Comparison of ENCODE assay signal across 13 cellular contexts in the genomic region with DNA sequence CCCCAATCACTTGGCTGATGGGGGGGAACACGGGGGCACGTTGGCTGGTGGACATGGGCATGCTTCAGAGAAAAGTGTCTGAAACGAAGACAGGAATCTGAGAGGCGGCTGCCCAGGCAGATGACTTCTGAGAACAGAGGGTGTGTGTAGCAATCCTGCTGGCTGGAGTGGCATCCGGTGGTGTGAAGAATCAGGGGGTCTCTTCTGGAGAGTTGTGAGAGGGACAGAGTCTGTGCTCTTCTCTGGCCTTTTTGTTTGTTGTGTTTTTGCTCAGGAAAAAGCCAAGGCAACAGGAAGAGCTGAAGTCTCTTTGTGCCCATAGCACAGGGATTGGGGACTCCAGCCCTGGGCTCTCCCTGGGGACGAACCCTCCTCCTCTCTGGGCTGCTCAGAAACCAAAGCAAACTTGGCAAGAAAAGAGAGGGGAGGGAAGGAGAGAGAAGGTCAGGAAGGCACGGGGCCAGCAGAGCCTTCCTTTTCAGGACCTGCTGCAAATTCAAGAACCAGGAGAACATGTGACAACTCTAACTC.
DNase-seq lines count a peak whose midpoint lies in the region; ATAC-seq, FAIRE-seq and TF ChIP-seq lines count a peak whose summit lies in the region.
"Had no signal": no experiment of that assay in that cellular context is flagged by ENCODE, and none has a peak within 500 bp of the region (broad histone marks: within the 10 kb centered on the region; RNA-seq: fewer than 3 reads in every experiment).

No MANE protein-coding gene starts in this region.

- no peaks in the 10 kb centered on the region for H3K36me3 Mint-ChIP-seq in neural crest cell (ENCODE audit: low read depth)

- H3K9ac ChIP-seq in HepG2 (ENCODE audit: insufficient read depth, low read depth, low read length): no peak overlapping the region

- BruUV-seq in HepG2 (replicated peaks; lab: Mats Ljungman, UMichigan): no TSS peak

- no peak for TF ChIP-seq POLR2A in HepG2 (IDR thresholded peaks at IDR 0.05; ENCODE audit: insufficient read depth in 1 of 2, low read depth in 2 of 2, low read length in 2 of 2)

- H3K9me3 ChIP-seq in HepG2 (ENCODE audit: low read length): no peaks in the 10 kb centered on the region
- H3K9me3 ChIP-seq: neutrophil had no signal

- no peak overlapping the region for H3K4me3 Mint-ChIP-seq in neural crest cell

- no peak overlapping the region for H3K4me3 ChIP-seq in HepG2 (replicated peaks in 1 of 3; ENCODE audit: insufficient read depth in 1 of 3, low read depth in 2 of 3, low read length in 3 of 3)
- H3K4me3 ChIP-seq: cardiac muscle cell had no signal

- H3K27ac Mint-ChIP-seq in neural crest cell (ENCODE audit: unreplicated experiment): peak overlapping the region; percentile 93

- in situ Hi-C loops in HepG2 (cut with HindIII; ENCODE audit: extremely low pct_ligation_motif_present, low pct_unique_long_range_greater_than_20kb): no loop called here

- TF ChIP-seq CTCF in RWPE1 (conservative IDR thresholded peaks at IDR 0.05; ENCODE audit: low read depth): no peak
- TF ChIP-seq CTCF in neural crest cell (conservative IDR thresholded peaks at IDR 0.05): no peak
- no peak for TF ChIP-seq CTCF in HepG2 (CRISPR knock-in tag; IDR thresholded peaks at IDR 0.05)

- intact Hi-C loops in HepG2 (cut with micrococcal nuclease; ENCODE audit: unreplicated experiment): no loop called here

- H3K27me3 Mint-ChIP-seq in neural crest cell (ENCODE audit: low read depth): peaks cover 2% of the 10 kb centered on the region

- POLR2A ChIA-PET in RWPE1 (lab: Yijun Ruan, JAX; ENCODE audit: low non-redundant PET) (no interaction called here), HepG2 (lab: Yijun Ruan, JAX) (no interaction called here)

- H4K20me1 ChIP-seq in HepG2 (ENCODE audit: insufficient read depth, low read length): no peaks in the 10 kb centered on the region

- no peak overlapping the region for H3K4me2 ChIP-seq in HepG2 (ENCODE audit: low read depth, low read length)

- H3K79me2 ChIP-seq in HepG2 (ENCODE audit: insufficient read depth, low read length): no peaks in the 10 kb centered on the region

- DNase-seq in Ammon's horn (ENCODE audit: low spot score): peak; percentile 51
- DNase-seq in RWPE1 (ENCODE audit: low spot score): no peak
- DNase-seq in fibroblast of gingiva (ENCODE audit: low read depth): peak; percentile 49
- no peak for DNase-seq in neural crest cell (ENCODE audit: low read depth, low spot score)
- DNase-seq in GDM1 (lab: John Stamatoyannopoulos, UW): no peak
- DNase-seq in activated CD4-positive, alpha-beta T cell treated with anti-CD3 and anti-CD28 coated beads for 1 hour: no peak
- DNase-seq in HepG2 (ENCODE audit: low spot score): no peak
- DNase-seq: activated CD4-positive, alpha-beta T cell treated with anti-CD3 and anti-CD28 coated beads for 48 hours; NCI-H1417 had no signal

- peak overlapping the region; percentile 47 for H3K27ac ChIP-seq in RWPE1
- no peak overlapping the region for H3K27ac ChIP-seq in HepG2 (ENCODE audit: extremely low read length, insufficient read depth, low read length)
- H3K27ac ChIP-seq: cardiac muscle cell, neutrophil had no signal

- H3K9me3 Mint-ChIP-seq in neural crest cell: no peaks in the 10 kb centered on the region

- H3K36me3 ChIP-seq in HepG2 (replicated peaks in 1 of 2; ENCODE audit: control insufficient read depth in 1 of 2, insufficient read depth in 2 of 2, low read length in 2 of 2): no peaks in the 10 kb centered on the region
- H3K36me3 ChIP-seq: cardiac muscle cell, neutrophil had no signal

- 9% methylated on average over 7 of the region's 7 CpGs for WGBS in HepG2 (ENCODE audit: low lambda C conversion rate)

- peaks cover 19% of the 10 kb centered on the region for H3K4me1 Mint-ChIP-seq in neural crest cell

- FAIRE-seq in HepG2 (lab: Jason Lieb, UNC): no peak
- FAIRE-seq: islet of Langerhans had no signal

- no peak overlapping the region for H2AFZ ChIP-seq in HepG2 (ENCODE audit: low read length)

- H3K27me3 ChIP-seq in HepG2 (ENCODE audit: control insufficient read depth in 1 of 2, insufficient read depth in 2 of 2, low read length in 2 of 2): peaks cover 0 to 4% of the 10 kb centered on the region in 2 experiments; a peak in 1 of 5 replicates
- H3K27me3 ChIP-seq: cardiac muscle cell, neutrophil had no signal

- CTCF ChIA-PET in RWPE1 (lab: Yijun Ruan, JAX) (no interaction called here), HepG2 (lab: Yijun Ruan, JAX; ENCODE audit: low intra/inter-chr PET ratio, low total read pairs) (no interaction called here)

- H3K4me1 ChIP-seq in HepG2 (ENCODE audit: insufficient read depth, low read length): no peaks in the 10 kb centered on the region

- no peak for TF ChIP-seq RAD21 in HepG2 (CRISPR knock-in tag; IDR thresholded peaks at IDR 0.05)

- no peak for ATAC-seq in GM18873 (IDR thresholded peaks at IDR 0.05; ENCODE audit: low FRiP score, unreplicated experiment)
- no peak for ATAC-seq in HepG2

- TF ChIP-seq EP300 in HepG2 (IDR thresholded peaks at IDR 0.05; ENCODE audit: low read depth in 2 of 2, low read length in 2 of 2): no peak
- TF ChIP-seq EP300 in HepG2 (CRISPR knock-in tag; IDR thresholded peaks at IDR 0.05; ENCODE audit: borderline replicate concordance): no peak

TF ChIP-seq in HepG2, 621 proteins besides CTCF, POLR2A, EP300 and RAD21 (continues in another document):
- TF ChIP-seq TBP (CRISPR knock-in tag; IDR thresholded peaks at IDR 0.05) (no peak), RNF2 (conservative IDR thresholded peaks at IDR 0.05; ENCODE audit: low read depth) (no peak), ZNF737 (CRISPR knock-in tag; IDR thresholded peaks at IDR 0.05; ENCODE audit: borderline replicate concordance) (no peak), ISX (CRISPR knock-in tag; conservative IDR thresholded peaks at IDR 0.05) (no peak), MXI1 (IDR thresholded peaks at IDR 0.05; ENCODE audit: borderline replicate concordance, low read depth, low read length) (no peak), PRMT3 (CRISPR knock-in tag; IDR thresholded peaks at IDR 0.05; ENCODE audit: borderline replicate concordance, low read depth) (no peak), TAF15 (IDR thresholded peaks at IDR 0.05; ENCODE audit: low read depth, low read length, poor library complexity, severe bottlenecking) (no peak), ZNF781 (CRISPR knock-in tag; IDR thresholded peaks at IDR 0.05; ENCODE audit: borderline replicate concordance, not compliant biosample characterization) (no peak), NR3C1 (CRISPR knock-in tag; IDR thresholded peaks at IDR 0.05) (no peak), SMAD3 (CRISPR knock-in tag; IDR thresholded peaks at IDR 0.05) (no peak), DNMT1 (CRISPR knock-in tag; IDR thresholded peaks at IDR 0.05) (no peak)
- TF ChIP-seq, protein P1, sequence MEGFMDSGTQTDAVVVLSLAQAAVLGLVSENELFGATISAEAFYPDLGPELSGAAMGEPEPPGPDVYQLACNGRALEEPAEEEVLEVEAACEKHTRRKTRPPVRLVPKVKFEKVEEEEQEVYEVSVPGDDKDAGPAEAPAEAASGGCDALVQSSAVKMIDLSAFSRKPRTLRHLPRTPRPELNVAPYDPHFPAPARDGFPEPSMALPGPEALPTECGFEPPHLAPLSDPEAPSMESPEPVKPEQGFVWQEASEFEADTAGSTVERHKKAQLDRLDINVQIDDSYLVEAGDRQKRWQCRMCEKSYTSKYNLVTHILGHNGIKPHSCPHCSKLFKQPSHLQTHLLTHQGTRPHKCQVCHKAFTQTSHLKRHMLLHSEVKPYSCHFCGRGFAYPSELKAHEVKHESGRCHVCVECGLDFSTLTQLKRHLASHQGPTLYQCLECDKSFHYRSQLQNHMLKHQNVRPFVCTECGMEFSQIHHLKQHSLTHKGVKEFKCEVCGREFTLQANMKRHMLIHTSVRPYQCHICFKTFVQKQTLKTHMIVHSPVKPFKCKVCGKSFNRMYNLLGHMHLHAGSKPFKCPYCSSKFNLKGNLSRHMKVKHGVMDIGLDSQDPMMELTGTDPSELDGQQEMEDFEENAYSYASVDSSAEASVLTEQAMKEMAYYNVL (CRISPR knock-in tag; IDR thresholded peaks at IDR 0.05; ENCODE audit: borderline replicate concordance): no peak
- TF ChIP-seq, protein P2, sequence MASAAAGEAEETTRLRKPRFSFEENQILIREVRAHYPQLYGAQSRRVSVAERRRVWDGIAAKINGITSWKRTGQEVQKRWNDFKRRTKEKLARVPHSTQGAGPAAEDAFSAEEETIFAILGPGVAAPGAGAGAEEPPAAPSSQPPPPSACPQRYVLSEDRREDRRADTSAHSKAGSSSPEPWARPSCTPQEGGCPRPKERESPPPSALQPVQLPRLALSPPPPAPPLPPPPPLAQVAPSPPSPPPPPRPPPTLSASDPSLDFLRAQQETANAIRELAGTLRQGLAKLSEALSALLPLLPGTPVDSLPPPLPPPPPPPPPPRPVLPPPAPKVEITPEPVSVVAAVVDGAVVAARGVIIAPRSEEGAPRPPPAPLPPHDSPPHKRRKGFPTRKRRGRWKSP (CRISPR knock-in tag; IDR thresholded peaks at IDR 0.05): no peak
- TF ChIP-seq, protein P3, sequence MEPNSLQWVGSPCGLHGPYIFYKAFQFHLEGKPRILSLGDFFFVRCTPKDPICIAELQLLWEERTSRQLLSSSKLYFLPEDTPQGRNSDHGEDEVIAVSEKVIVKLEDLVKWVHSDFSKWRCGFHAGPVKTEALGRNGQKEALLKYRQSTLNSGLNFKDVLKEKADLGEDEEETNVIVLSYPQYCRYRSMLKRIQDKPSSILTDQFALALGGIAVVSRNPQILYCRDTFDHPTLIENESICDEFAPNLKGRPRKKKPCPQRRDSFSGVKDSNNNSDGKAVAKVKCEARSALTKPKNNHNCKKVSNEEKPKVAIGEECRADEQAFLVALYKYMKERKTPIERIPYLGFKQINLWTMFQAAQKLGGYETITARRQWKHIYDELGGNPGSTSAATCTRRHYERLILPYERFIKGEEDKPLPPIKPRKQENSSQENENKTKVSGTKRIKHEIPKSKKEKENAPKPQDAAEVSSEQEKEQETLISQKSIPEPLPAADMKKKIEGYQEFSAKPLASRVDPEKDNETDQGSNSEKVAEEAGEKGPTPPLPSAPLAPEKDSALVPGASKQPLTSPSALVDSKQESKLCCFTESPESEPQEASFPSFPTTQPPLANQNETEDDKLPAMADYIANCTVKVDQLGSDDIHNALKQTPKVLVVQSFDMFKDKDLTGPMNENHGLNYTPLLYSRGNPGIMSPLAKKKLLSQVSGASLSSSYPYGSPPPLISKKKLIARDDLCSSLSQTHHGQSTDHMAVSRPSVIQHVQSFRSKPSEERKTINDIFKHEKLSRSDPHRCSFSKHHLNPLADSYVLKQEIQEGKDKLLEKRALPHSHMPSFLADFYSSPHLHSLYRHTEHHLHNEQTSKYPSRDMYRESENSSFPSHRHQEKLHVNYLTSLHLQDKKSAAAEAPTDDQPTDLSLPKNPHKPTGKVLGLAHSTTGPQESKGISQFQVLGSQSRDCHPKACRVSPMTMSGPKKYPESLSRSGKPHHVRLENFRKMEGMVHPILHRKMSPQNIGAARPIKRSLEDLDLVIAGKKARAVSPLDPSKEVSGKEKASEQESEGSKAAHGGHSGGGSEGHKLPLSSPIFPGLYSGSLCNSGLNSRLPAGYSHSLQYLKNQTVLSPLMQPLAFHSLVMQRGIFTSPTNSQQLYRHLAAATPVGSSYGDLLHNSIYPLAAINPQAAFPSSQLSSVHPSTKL (CRISPR knock-in tag; IDR thresholded peaks at IDR 0.05): no peak

Comparison
In these comparisons a context has a peak if more than half of its experiments do, and no peak if none do; other contexts are left out.
1. DNase-seq: peak in Ammon's horn (single experiment) and fibroblast of gingiva (single experiment); none in RWPE1 (single experiment), neural crest cell (single experiment), GDM1 (single experiment), activated CD4-positive, alpha-beta T cell treated with anti-CD3 and anti-CD28 coated beads for 1 hour (single experiment) and HepG2 (single experiment).